ENCODE assay signal across 2 cellular contexts in the genomic region with DNA sequence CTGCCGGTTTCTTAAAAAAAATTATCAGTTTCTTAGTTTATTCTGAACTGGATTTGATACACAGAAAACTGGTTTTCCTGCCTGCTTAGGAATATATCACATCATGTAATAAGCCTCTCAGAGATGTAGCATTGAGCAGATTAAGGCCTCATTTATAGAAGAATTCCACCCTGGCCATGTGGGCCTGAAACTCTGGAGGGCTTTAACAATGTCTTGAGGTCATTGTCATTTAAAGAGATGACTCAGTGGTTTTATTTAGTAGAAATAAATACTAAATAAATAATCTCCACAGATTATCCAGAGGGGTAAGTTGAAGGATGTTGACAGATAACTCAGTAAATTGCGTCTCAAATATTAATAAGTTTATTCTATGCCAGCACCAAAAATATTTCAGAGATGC.
TF ChIP-seq lines count a peak whose summit lies in the region.

No MANE protein-coding gene starts in this region.

TF ChIP-seq in A549, 52 proteins besides CTCF, POLR2A, EP300 and RAD21:
- TF ChIP-seq HEYL (CRISPR knock-in tag; IDR thresholded peaks at IDR 0.05) = no peak
- no peak for TF ChIP-seq NR3C1 (IDR thresholded peaks at IDR 0.05)
- TF ChIP-seq, protein P1, sequence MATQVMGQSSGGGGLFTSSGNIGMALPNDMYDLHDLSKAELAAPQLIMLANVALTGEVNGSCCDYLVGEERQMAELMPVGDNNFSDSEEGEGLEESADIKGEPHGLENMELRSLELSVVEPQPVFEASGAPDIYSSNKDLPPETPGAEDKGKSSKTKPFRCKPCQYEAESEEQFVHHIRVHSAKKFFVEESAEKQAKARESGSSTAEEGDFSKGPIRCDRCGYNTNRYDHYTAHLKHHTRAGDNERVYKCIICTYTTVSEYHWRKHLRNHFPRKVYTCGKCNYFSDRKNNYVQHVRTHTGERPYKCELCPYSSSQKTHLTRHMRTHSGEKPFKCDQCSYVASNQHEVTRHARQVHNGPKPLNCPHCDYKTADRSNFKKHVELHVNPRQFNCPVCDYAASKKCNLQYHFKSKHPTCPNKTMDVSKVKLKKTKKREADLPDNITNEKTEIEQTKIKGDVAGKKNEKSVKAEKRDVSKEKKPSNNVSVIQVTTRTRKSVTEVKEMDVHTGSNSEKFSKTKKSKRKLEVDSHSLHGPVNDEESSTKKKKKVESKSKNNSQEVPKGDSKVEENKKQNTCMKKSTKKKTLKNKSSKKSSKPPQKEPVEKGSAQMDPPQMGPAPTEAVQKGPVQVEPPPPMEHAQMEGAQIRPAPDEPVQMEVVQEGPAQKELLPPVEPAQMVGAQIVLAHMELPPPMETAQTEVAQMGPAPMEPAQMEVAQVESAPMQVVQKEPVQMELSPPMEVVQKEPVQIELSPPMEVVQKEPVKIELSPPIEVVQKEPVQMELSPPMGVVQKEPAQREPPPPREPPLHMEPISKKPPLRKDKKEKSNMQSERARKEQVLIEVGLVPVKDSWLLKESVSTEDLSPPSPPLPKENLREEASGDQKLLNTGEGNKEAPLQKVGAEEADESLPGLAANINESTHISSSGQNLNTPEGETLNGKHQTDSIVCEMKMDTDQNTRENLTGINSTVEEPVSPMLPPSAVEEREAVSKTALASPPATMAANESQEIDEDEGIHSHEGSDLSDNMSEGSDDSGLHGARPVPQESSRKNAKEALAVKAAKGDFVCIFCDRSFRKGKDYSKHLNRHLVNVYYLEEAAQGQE (IDR thresholded peaks at IDR 0.05) = no peak
- no peak for TF ChIP-seq BHLHE40 (IDR thresholded peaks at IDR 0.05; ENCODE audit: low read depth, low read length)
- TF ChIP-seq, protein P2, sequence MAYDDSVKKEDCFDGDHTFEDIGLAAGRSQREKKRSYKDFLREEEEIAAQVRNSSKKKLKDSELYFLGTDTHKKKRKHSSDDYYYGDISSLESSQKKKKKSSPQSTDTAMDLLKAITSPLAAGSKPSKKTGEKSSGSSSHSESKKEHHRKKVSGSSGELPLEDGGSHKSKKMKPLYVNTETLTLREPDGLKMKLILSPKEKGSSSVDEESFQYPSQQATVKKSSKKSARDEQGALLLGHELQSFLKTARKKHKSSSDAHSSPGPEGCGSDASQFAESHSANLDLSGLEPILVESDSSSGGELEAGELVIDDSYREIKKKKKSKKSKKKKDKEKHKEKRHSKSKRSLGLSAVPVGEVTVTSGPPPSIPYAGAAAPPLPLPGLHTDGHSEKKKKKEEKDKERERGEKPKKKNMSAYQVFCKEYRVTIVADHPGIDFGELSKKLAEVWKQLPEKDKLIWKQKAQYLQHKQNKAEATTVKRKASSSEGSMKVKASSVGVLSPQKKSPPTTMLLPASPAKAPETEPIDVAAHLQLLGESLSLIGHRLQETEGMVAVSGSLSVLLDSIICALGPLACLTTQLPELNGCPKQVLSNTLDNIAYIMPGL (CRISPR knock-in tag; IDR thresholded peaks at IDR 0.05; ENCODE audit: borderline replicate concordance) = no peak
- no peak for TF ChIP-seq MYC (IDR thresholded peaks at IDR 0.05; ENCODE audit: borderline replicate concordance, low read length)
- TF ChIP-seq JUNB (IDR thresholded peaks at IDR 0.05) = no peak
- no peak for TF ChIP-seq JUN (IDR thresholded peaks at IDR 0.05)
- no peak for TF ChIP-seq RARB (CRISPR knock-in tag; IDR thresholded peaks at IDR 0.05)
- TF ChIP-seq, protein P3, sequence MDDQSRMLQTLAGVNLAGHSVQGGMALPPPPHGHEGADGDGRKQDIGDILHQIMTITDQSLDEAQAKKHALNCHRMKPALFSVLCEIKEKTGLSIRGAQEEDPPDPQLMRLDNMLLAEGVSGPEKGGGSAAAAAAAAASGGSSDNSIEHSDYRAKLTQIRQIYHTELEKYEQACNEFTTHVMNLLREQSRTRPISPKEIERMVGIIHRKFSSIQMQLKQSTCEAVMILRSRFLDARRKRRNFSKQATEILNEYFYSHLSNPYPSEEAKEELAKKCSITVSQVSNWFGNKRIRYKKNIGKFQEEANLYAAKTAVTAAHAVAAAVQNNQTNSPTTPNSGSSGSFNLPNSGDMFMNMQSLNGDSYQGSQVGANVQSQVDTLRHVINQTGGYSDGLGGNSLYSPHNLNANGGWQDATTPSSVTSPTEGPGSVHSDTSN (IDR thresholded peaks at IDR 0.05) = no peak
- no peak for TF ChIP-seq MAFK (IDR thresholded peaks at IDR 0.05; ENCODE audit: partially characterized antibody)
- TF ChIP-seq FOXS1 (CRISPR knock-in tag; IDR thresholded peaks at IDR 0.05) = no peak
- TF ChIP-seq FOSL2 (IDR thresholded peaks at IDR 0.05) = no peak
- no peak for TF ChIP-seq FOSL2 (CRISPR knock-in tag; IDR thresholded peaks at IDR 0.05)
- TF ChIP-seq ZFP36 (IDR thresholded peaks at IDR 0.05; ENCODE audit: borderline replicate concordance, partially characterized antibody) = no peak

TF ChIP-seq in HEK293, 187 proteins besides CTCF, POLR2A, EP300 and RAD21:
- no peak for TF ChIP-seq ZNF19 (tag by site-specific recombination; IDR thresholded peaks at IDR 0.05; ENCODE audit: low read depth)
- TF ChIP-seq, protein P4, sequence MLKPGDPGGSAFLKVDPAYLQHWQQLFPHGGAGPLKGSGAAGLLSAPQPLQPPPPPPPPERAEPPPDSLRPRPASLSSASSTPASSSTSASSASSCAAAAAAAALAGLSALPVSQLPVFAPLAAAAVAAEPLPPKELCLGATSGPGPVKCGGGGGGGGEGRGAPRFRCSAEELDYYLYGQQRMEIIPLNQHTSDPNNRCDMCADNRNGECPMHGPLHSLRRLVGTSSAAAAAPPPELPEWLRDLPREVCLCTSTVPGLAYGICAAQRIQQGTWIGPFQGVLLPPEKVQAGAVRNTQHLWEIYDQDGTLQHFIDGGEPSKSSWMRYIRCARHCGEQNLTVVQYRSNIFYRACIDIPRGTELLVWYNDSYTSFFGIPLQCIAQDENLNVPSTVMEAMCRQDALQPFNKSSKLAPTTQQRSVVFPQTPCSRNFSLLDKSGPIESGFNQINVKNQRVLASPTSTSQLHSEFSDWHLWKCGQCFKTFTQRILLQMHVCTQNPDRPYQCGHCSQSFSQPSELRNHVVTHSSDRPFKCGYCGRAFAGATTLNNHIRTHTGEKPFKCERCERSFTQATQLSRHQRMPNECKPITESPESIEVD (tag by site-specific recombination; IDR thresholded peaks at IDR 0.05) = peak; percentile 14; the same call in 1 of the 2 replicates
- no peak for TF ChIP-seq ZNF23 (tag by site-specific recombination; IDR thresholded peaks at IDR 0.05; ENCODE audit: borderline replicate concordance)
- no peak for TF ChIP-seq KLF8 (tag by site-specific recombination; IDR thresholded peaks at IDR 0.05)
